ENCODE assay signal across 12 cellular contexts in genomic region chr7:28510022-28510367, GRCh38.
DNase-seq lines count a peak whose midpoint lies in the region; TF ChIP-seq lines count a peak whose summit lies in the region.
"Had no signal": no experiment of that assay in that cellular context is flagged by ENCODE, and none has a peak within 500 bp of the region (broad histone marks: within the 10 kb centered on the region; RNA-seq: fewer than 3 reads in every experiment).

No MANE protein-coding gene starts in this region.

- no peaks in the 10 kb centered on the region for H3K9me3 Mint-ChIP-seq in glutamatergic neuron (ENCODE audit: unreplicated experiment)

- no peaks in the 10 kb centered on the region for H3K27me3 ChIP-seq in left ventricle myocardium inferior (ENCODE audit: low read depth)
- peaks cover 50% of the 10 kb centered on the region for H3K27me3 ChIP-seq in OCI-LY3 (ENCODE audit: low read depth, low read length)
- H3K27me3 ChIP-seq in osteoblast (ENCODE audit: insufficient read depth, low read length), result no peaks in the 10 kb centered on the region

- TF ChIP-seq CTCF in left ventricle myocardium inferior (IDR thresholded peaks at IDR 0.05; ENCODE audit: borderline replicate concordance) (no peak), OCI-LY3 (IDR thresholded peaks at IDR 0.05; ENCODE audit: low read depth, low read length) (no peak), osteoblast (IDR thresholded peaks at IDR 0.05; ENCODE audit: extremely low read depth, low read depth, low read length) (no peak), glutamatergic neuron (IDR thresholded peaks at IDR 0.05; ENCODE audit: partially characterized antibody, unreplicated experiment) (no peak)

- DNase-seq in left ventricle myocardium inferior, result no peak
- DNase-seq in cardiac septum (ENCODE audit: low spot score), result no peak
- DNase-seq in osteoblast (ENCODE audit: insufficient read length, low spot score, missing footprints), result no peak
- DNase-seq in activated CD4-positive, alpha-beta T cell treated with anti-CD3 and anti-CD28 coated beads for 48 hours, result no peak
- no peak for DNase-seq in glutamatergic neuron
- DNase-seq in HuH-7 (ENCODE audit: low spot score), result no peak
- DNase-seq: CD4-positive, alpha-beta memory T cell; NCI-H1930; NCI-H226; NCI-H526 had no signal

- H3K79me2 ChIP-seq in OCI-LY3 (ENCODE audit: low read length) (no peaks in the 10 kb centered on the region), osteoblast (ENCODE audit: insufficient read depth, low read length) (no peaks in the 10 kb centered on the region)

- peak overlapping the region; percentile 72 for H3K4me2 ChIP-seq in OCI-LY3 (ENCODE audit: low read length)
- H3K4me2 ChIP-seq in osteoblast (ENCODE audit: insufficient read depth, low read length), result peak overlapping the region; percentile 13
- H3K4me2 ChIP-seq: KMS-11 had no signal

- H3K4me1 ChIP-seq in left ventricle myocardium inferior (peaks cover 6% of the 10 kb centered on the region), OCI-LY3 (ENCODE audit: low read length) (peaks cover 10% of the 10 kb centered on the region), osteoblast (ENCODE audit: insufficient read depth, low read length) (peaks cover 8% of the 10 kb centered on the region)

- H3K27ac ChIP-seq in left ventricle myocardium inferior (replicated peaks), result peak overlapping the region; percentile 5
- H3K27ac ChIP-seq in OCI-LY3 (ENCODE audit: low read length), result no peak overlapping the region
- peak overlapping the region; percentile 35 for H3K27ac ChIP-seq in osteoblast (ENCODE audit: low read depth, low read length)
- H3K27ac ChIP-seq: KMS-11 had no signal

- intact Hi-C loops in left ventricle myocardium inferior (cut with micrococcal nuclease) (no loop called here), cardiac septum (cut with DNase I) (no loop called here)

- no peaks in the 10 kb centered on the region for H3K36me3 ChIP-seq in left ventricle myocardium inferior
- no peaks in the 10 kb centered on the region for H3K36me3 ChIP-seq in OCI-LY3 (replicated peaks; ENCODE audit: low read depth, low read length)
- H3K36me3 ChIP-seq in osteoblast (ENCODE audit: insufficient read depth, low read length), result no peaks in the 10 kb centered on the region

- H4K20me1 ChIP-seq in OCI-LY3 (ENCODE audit: insufficient read depth, low read length) (no peaks in the 10 kb centered on the region), osteoblast (ENCODE audit: insufficient read depth, low read length) (no peaks in the 10 kb centered on the region)

- peaks cover 6% of the 10 kb centered on the region for H3K27me3 Mint-ChIP-seq in glutamatergic neuron (ENCODE audit: unreplicated experiment)

- H3K27ac Mint-ChIP-seq in glutamatergic neuron (ENCODE audit: unreplicated experiment), result no peak overlapping the region
- H3K27ac Mint-ChIP-seq: CD4-positive, alpha-beta memory T cell had no signal

- H3K4me3 Mint-ChIP-seq in glutamatergic neuron (ENCODE audit: unreplicated experiment), result no peak overlapping the region
- H3K4me3 Mint-ChIP-seq: CD4-positive, alpha-beta memory T cell had no signal

- H3K9me3 ChIP-seq in left ventricle myocardium inferior (replicated peaks), result no peaks in the 10 kb centered on the region
- no peaks in the 10 kb centered on the region for H3K9me3 ChIP-seq in OCI-LY3 (ENCODE audit: insufficient read depth, low read length)
- no peaks in the 10 kb centered on the region for H3K9me3 ChIP-seq in osteoblast (ENCODE audit: low read depth, low read length)

- H3K4me3 ChIP-seq in left ventricle myocardium inferior (no peak overlapping the region), OCI-LY3 (ENCODE audit: low read length) (peak overlapping the region; percentile 48), osteoblast (ENCODE audit: insufficient read depth, low read length) (no peak overlapping the region)

- no peaks in the 10 kb centered on the region for H3K36me3 Mint-ChIP-seq in glutamatergic neuron (ENCODE audit: unreplicated experiment)
- H3K36me3 Mint-ChIP-seq: CD4-positive, alpha-beta memory T cell had no signal

- peaks cover 14% of the 10 kb centered on the region for H3K4me1 Mint-ChIP-seq in glutamatergic neuron (ENCODE audit: low read depth, unreplicated experiment)
- H3K4me1 Mint-ChIP-seq: CD4-positive, alpha-beta memory T cell had no signal

- no peak overlapping the region for H2AFZ ChIP-seq in OCI-LY3 (ENCODE audit: low read depth, low read length)
- H2AFZ ChIP-seq in osteoblast (ENCODE audit: low read length), result no peak overlapping the region

- no peak overlapping the region for H3K9ac ChIP-seq in OCI-LY3 (ENCODE audit: low read length)
- H3K9ac ChIP-seq: KMS-11 had no signal
